Comparison of ENCODE assay signal across 23 cellular contexts in genomic region chr11:46860218-46860617, GRCh38.
"Had no signal": no experiment of that assay in that cellular context is flagged by ENCODE, and none has a peak within 500 bp of the region (broad histone marks: within the 10 kb centered on the region; RNA-seq: fewer than 3 reads in every experiment).

No MANE protein-coding gene starts in this region.

- H3K9me3 ChIP-seq: esophagus squamous epithelium, gastrocnemius medialis, heart right ventricle, left lung, lower lobe of right lung, mucosa of descending colon had no signal

- H3K27ac Mint-ChIP-seq: effector memory CD8-positive, alpha-beta T cell; endodermal cell; mesothelial cell of epicardium had no signal

- H3K36me3 ChIP-seq: left lung had no signal

- ATAC-seq: effector memory CD8-positive, alpha-beta T cell; esophagus mucosa; gastrocnemius medialis; heart right ventricle; left cardiac atrium; left lung; left ventricle myocardium superior; lower lobe of right lung; mucosa of descending colon had no signal

- H3K27me3 Mint-ChIP-seq: dendritic cell treated with granulocyte-macrophage colony-stimulating factor and Interleukin-4, amounts not matched to agents 40 ng/mL and 50 ng/mL, for 4 days had no signal

- H3K4me3 Mint-ChIP-seq: dendritic cell treated with granulocyte-macrophage colony-stimulating factor and Interleukin-4, amounts not matched to agents 40 ng/mL and 50 ng/mL, for 4 days; effector memory CD8-positive, alpha-beta T cell; endodermal cell; mesothelial cell of epicardium had no signal

- H3K4me1 Mint-ChIP-seq: endodermal cell, mesothelial cell of epicardium had no signal

- H3K27me3 ChIP-seq: esophagus squamous epithelium, gastrocnemius medialis, heart right ventricle, left lung had no signal

- H3K4me1 ChIP-seq: esophagus squamous epithelium, left lung, lower lobe of right lung had no signal

- H3K27ac ChIP-seq: coronary artery, epithelial cell of prostate, esophagus squamous epithelium, gastrocnemius medialis, left lung, lower lobe of right lung had no signal

- H3K4me3 ChIP-seq: coronary artery, esophagus squamous epithelium, gastrocnemius medialis, heart right ventricle, left lung, lower lobe of right lung, mucosa of descending colon had no signal

- DNase-seq: effector CD8-positive, alpha-beta T cell; effector memory CD8-positive, alpha-beta T cell; endodermal cell; erythroblast; esophagus squamous epithelium; foreskin fibroblast; foreskin melanocyte; gastrocnemius medialis; glutamatergic neuron; head of caudate nucleus; heart right ventricle; hippocampal formation; left cardiac atrium; left lung; left ventricle myocardium superior; lower lobe of right lung; mesenchymal stem cell; mucosa of descending colon had no signal
